ENCODE assay signal across 15 cellular contexts in genomic region chr12:116303929-116304328, GRCh38.
DNase-seq lines count a peak whose midpoint lies in the region; ATAC-seq and TF ChIP-seq lines count a peak whose summit lies in the region.
"Had no signal": no experiment of that assay in that cellular context is flagged by ENCODE, and none has a peak within 500 bp of the region (broad histone marks: within the 10 kb centered on the region; RNA-seq: fewer than 3 reads in every experiment).

No MANE protein-coding gene starts in this region.

- H3K4me3 ChIP-seq in fibroblast of pulmonary artery (replicated peaks; ENCODE audit: low read depth, low read length) (no peak overlapping the region), neutrophil (ENCODE audit: low read depth in 1 of 2, low read length in 1 of 2) (no peak overlapping the region), brain microvascular endothelial cell (ENCODE audit: low read depth, low read length) (no peak overlapping the region)
- H3K4me3 ChIP-seq: MG63 had no signal

- peaks cover 44 to 50% of the 10 kb centered on the region in 2 experiments for H3K4me1 ChIP-seq in neutrophil (ENCODE audit: control insufficient read depth in 1 of 2, insufficient read depth in 1 of 2, low read depth in 1 of 2, low read length in 1 of 2)

- DNase-seq in GF-D8 (lab: John Stamatoyannopoulos, UW) (peak; percentile 27), NOMO-1 treated with DMSO at 0.1 percent for 48 hours (lab: John Stamatoyannopoulos, UW; ENCODE audit: unreplicated experiment) (peak; percentile 85), fibroblast of pulmonary artery (ENCODE audit: low read depth) (peak; percentile 70), KG1 (lab: John Stamatoyannopoulos, UW) (no peak), brain microvascular endothelial cell (no peak)
- DNase-seq: activated T-cell treated with anti-CD3 and anti-CD28 coated beads, Interleukin-2, amount 50 U/mL, for 24 hours; amygdala; DND-41; MG63; NCI-H2171; stimulated activated CD4-positive, alpha-beta T cell treated with anti-CD3 and anti-CD28 coated beads, Interleukin-4, amount 100 ng/mL, for 1 hour had no signal

- no peak for ATAC-seq in HG02973 (IDR thresholded peaks at IDR 0.05; ENCODE audit: unreplicated experiment)
- no peak for ATAC-seq in HG03354 (IDR thresholded peaks at IDR 0.05; ENCODE audit: poor library complexity, severe bottlenecking, unreplicated experiment)
- ATAC-seq: stimulated activated effector memory CD8-positive, alpha-beta T cell treated with anti-CD3 and anti-CD28 coated beads, Interleukin-12 subunit alpha, Interleukin-12 subunit beta, amount 100 ng/mL, for 72 hours had no signal

- no peaks in the 10 kb centered on the region for H3K36me3 ChIP-seq in neutrophil
- no peaks in the 10 kb centered on the region for H3K36me3 ChIP-seq in brain microvascular endothelial cell (replicated peaks)
- H3K36me3 ChIP-seq: MG63 had no signal

- no peak for TF ChIP-seq CTCF in fibroblast of pulmonary artery (IDR thresholded peaks at IDR 0.05; ENCODE audit: low read length, missing control alignments)
- no peak for TF ChIP-seq CTCF in neutrophil (IDR thresholded peaks at IDR 0.05)
- TF ChIP-seq CTCF in brain microvascular endothelial cell (IDR thresholded peaks at IDR 0.05; ENCODE audit: low read depth, low read length, missing control alignments) = no peak

- in situ Hi-C loops in brain microvascular endothelial cell (cut with HindIII; ENCODE audit: low pct_ligation_motif_present, low sequenced_read_pairs) = no loop called here

- H3K9me3 ChIP-seq in neutrophil = no peaks in the 10 kb centered on the region
- H3K9me3 ChIP-seq: MG63 had no signal

- no peaks in the 10 kb centered on the region for H3K27me3 ChIP-seq in neutrophil
- H3K27me3 ChIP-seq in brain microvascular endothelial cell (replicated peaks) = no peaks in the 10 kb centered on the region
- H3K27me3 ChIP-seq: MG63 had no signal

- H3K27ac ChIP-seq in neutrophil (peak overlapping the region; percentile 71), brain microvascular endothelial cell (no peak overlapping the region)

Comparison
In these comparisons a context has a peak if more than half of its experiments do, and no peak if none do; other contexts are left out.
1. DNase-seq: peak in GF-D8 (single experiment), NOMO-1 treated with DMSO at 0.1 percent for 48 hours (single experiment) and fibroblast of pulmonary artery (single experiment); none in KG1 (single experiment) and brain microvascular endothelial cell (single experiment).